Comparison of ENCODE assay signal across 8 cellular contexts in genomic region chr17:75979705-75980187, GRCh38. TPM values are rescaled to one million over a fixed set of nuclear protein-coding genes. Genes with fewer than 3 reads are reported as not detected.
DNase-seq lines count a peak whose midpoint lies in the region; ATAC-seq and TF ChIP-seq lines count a peak whose summit lies in the region.

No MANE protein-coding gene starts in this region.

- H3K9me2 ChIP-seq in OCI-LY7 (ENCODE audit: insufficient read depth, low read length): no peaks in the 10 kb centered on the region

- BruUV-seq in OCI-LY7 (replicated peaks; lab: Mats Ljungman, UMichigan): TSS peak; percentile 89

- H3K79me2 ChIP-seq in OCI-LY7 (ENCODE audit: insufficient read depth, low read depth, low read length): peaks cover 24% of the 10 kb centered on the region; the same call in 1 of the 2 replicates

- H3K4me1 Mint-ChIP-seq in neural crest cell: peaks cover 64% of the 10 kb centered on the region

- peak overlapping the region; percentile 69 for H3K27ac ChIP-seq in OCI-LY7 (ENCODE audit: low read depth, low read length, poor library complexity, severe bottlenecking)

- no peaks in the 10 kb centered on the region for H3K36me3 ChIP-seq in OCI-LY7 (ENCODE audit: insufficient read depth, low read length)

- peak overlapping the region; percentile 99 for H3K4me3 Mint-ChIP-seq in neural crest cell

- peaks cover 52% of the 10 kb centered on the region for H3K4me1 ChIP-seq in OCI-LY7 (ENCODE audit: insufficient read depth, low read length, poor library complexity, severe bottlenecking)

- CTCF ChIA-PET in OCI-LY7 (lab: Charles Lee; ENCODE audit: unreplicated experiment): interaction anchor here (0.6 kb wide), 1 partner anchor 285 kb away, joined by 3 read pairs; the partner anchor contains the start of gene UBALD2

- H2AFZ ChIP-seq in OCI-LY7 (ENCODE audit: low read length): peak overlapping the region; percentile 62; the same call in 1 of the 2 replicates

- H3K9me3 Mint-ChIP-seq in neural crest cell: no peaks in the 10 kb centered on the region

- peak; percentile 16 for ATAC-seq in GM21447 (IDR thresholded peaks at IDR 0.05; ENCODE audit: unreplicated experiment)

- H4K20me1 ChIP-seq in OCI-LY7 (ENCODE audit: insufficient read depth, low read length): no peaks in the 10 kb centered on the region

- peak; percentile 37 for DNase-seq in AG09319 (ENCODE audit: extremely low read depth, low read depth)
- no peak for DNase-seq in OCI-LY7 (ENCODE audit: low spot score)
- peak; percentile 66 for DNase-seq in epithelial cell of esophagus (ENCODE audit: low read depth)
- no peak for DNase-seq in neural crest cell (ENCODE audit: low read depth, low spot score)
- DNase-seq in NCI-H187 (lab: John Stamatoyannopoulos, UW): no peak
- no peak for DNase-seq in cerebellum (ENCODE audit: low spot score)
- no peak for DNase-seq in UCSD-AML1 (lab: John Stamatoyannopoulos, UW; ENCODE audit: unreplicated experiment)

- intact Hi-C loops in OCI-LY7 (cut with micrococcal nuclease; ENCODE audit: unreplicated experiment): loop anchor here (1.0 to 10.0 kb wide), 5 partner anchors 70 to 195 kb away; partner anchors contain the start of genes MRPL38, SRP68 and UNK

- peak overlapping the region; percentile 86 for H3K4me2 ChIP-seq in OCI-LY7 (ENCODE audit: low read length)

- H3K9me3 ChIP-seq in OCI-LY7 (ENCODE audit: low read length): no peaks in the 10 kb centered on the region

- H3K36me3 Mint-ChIP-seq in neural crest cell (ENCODE audit: low read depth): no peaks in the 10 kb centered on the region

- no peak for TF ChIP-seq CTCF in AG09319 (IDR thresholded peaks at IDR 0.05; ENCODE audit: low read depth, low read length)
- TF ChIP-seq CTCF in OCI-LY7 (conservative IDR thresholded peaks at IDR 0.05; ENCODE audit: low read length): no peak
- no peak for TF ChIP-seq CTCF in epithelial cell of esophagus (IDR thresholded peaks at IDR 0.05; ENCODE audit: insufficient read depth, low read depth, low read length, missing control alignments)
- TF ChIP-seq CTCF in neural crest cell (conservative IDR thresholded peaks at IDR 0.05): no peak

- H3K27ac Mint-ChIP-seq in neural crest cell (ENCODE audit: unreplicated experiment): peak overlapping the region; percentile 99

- peak overlapping the region; percentile 79 for H3K4me3 ChIP-seq in OCI-LY7 (ENCODE audit: low read depth, low read length, poor library complexity, severe bottlenecking)
- H3K4me3 ChIP-seq in epithelial cell of esophagus (ENCODE audit: low read length): peak overlapping the region; percentile 91

- no peaks in the 10 kb centered on the region for H3K27me3 Mint-ChIP-seq in neural crest cell (ENCODE audit: low read depth)

- POLR2A ChIA-PET in OCI-LY7 (lab: Charles Lee): interaction anchor here (0.7 to 2.4 kb wide), 6 partner anchors 12 to 82 kb away, joined by 3 to 17 read pairs (median 4); no protein-coding TSS in a partner anchor

RNA-seq across cellular contexts. Expression of gene TEN1, which starts 0.7 kb away (rescaled TPM):
- 17.6 and 22.5 TPM in 2 replicates for total RNA-seq in OCI-LY7 (2014; rRNA removed; shearing (Covaris generic))
- total RNA-seq in OCI-LY7 (2022): 18.2 and 22.5 TPM in 2 replicates
- 9.1 and 10.1 TPM in 2 replicates for total RNA-seq in neural crest cell
- total RNA-seq in cerebellum: 7.5 TPM

RNA-seq across cellular contexts. Expression of gene ACOX1, which starts 0.8 kb away (rescaled TPM):
- total RNA-seq in OCI-LY7 (2014; rRNA removed; shearing (Covaris generic)): 12.3 and 22.6 TPM in 2 replicates
- 30.2 and 34.6 TPM in 2 replicates for total RNA-seq in OCI-LY7 (2022)
- 19.3 and 22.3 TPM in 2 replicates for total RNA-seq in neural crest cell
- total RNA-seq in cerebellum: 55.6 TPM

RNA-seq across cellular contexts. Expression of gene CDK3, which starts 20.9 kb away (rescaled TPM):
- 7.3 and 15.9 TPM in 2 replicates for total RNA-seq in OCI-LY7 (2014; rRNA removed; shearing (Covaris generic))
- total RNA-seq in OCI-LY7 (2022): 12.8 and 17.2 TPM in 2 replicates
- total RNA-seq in neural crest cell: 7.9 and 9.4 TPM in 2 replicates
- 2.1 TPM for total RNA-seq in cerebellum

RNA-seq across cellular contexts. Expression of gene FBF1, which starts 38.9 kb away (rescaled TPM):
- 34.6 and 38.7 TPM in 2 replicates for total RNA-seq in OCI-LY7 (2014; rRNA removed; shearing (Covaris generic))
- total RNA-seq in OCI-LY7 (2022) (47.8 and 47.9 TPM in 2 replicates), neural crest cell (21.7 and 25.9 TPM in 2 replicates), cerebellum (22.4 TPM)

RNA-seq across cellular contexts. Expression of gene EVPL, which starts 47.4 kb away (rescaled TPM):
- total RNA-seq in OCI-LY7 (2014; rRNA removed; shearing (Covaris generic)): 5.6 and 9.9 TPM in 2 replicates
- total RNA-seq in OCI-LY7 (2022) (5.1 and 6.9 TPM in 2 replicates), neural crest cell (not detected in 2 replicates), cerebellum (not detected)

Comparison
In these comparisons a context has a peak if more than half of its experiments do, and no peak if none do; other contexts are left out.
1. DNase-seq: peak in AG09319 (single experiment) and epithelial cell of esophagus (single experiment); none in OCI-LY7 (single experiment), neural crest cell (single experiment), NCI-H187 (0 of 2), cerebellum (single experiment) and UCSD-AML1 (single experiment).